Comparison of ENCODE assay signal across 9 cellular contexts in genomic region chr19:2041686-2042484, GRCh38. TPM values are rescaled to one million over a fixed set of nuclear protein-coding genes. Genes with fewer than 3 reads are reported as not detected.
DNase-seq lines count a peak whose midpoint lies in the region; ATAC-seq and TF ChIP-seq lines count a peak whose summit lies in the region.
"Had no signal": no experiment of that assay in that cellular context is flagged by ENCODE, and none has a peak within 500 bp of the region (broad histone marks: within the 10 kb centered on the region; RNA-seq: fewer than 3 reads in every experiment).

No MANE protein-coding gene starts in this region.

- H3K4me3 ChIP-seq in AG04449 (ENCODE audit: low read depth, low read length): peak overlapping the region; percentile 6; the same call in 1 of the 2 replicates
- peak overlapping the region; percentile 19 to 74 (median 54) for H3K4me3 ChIP-seq in dorsolateral prefrontal cortex
- H3K4me3 ChIP-seq in right lobe of liver: peak overlapping the region; percentile 14 to 54 (median 45)

- ATAC-seq in HG03354 (IDR thresholded peaks at IDR 0.05; ENCODE audit: poor library complexity, severe bottlenecking, unreplicated experiment) (peak; percentile 72), right lobe of liver (peak; percentile 83 to 91 (median 88))

- WGBS in right lobe of liver (ENCODE audit: insufficient coverage, low coverage, low lambda C conversion rate, missing lambda C conversion rate): 11% methylated on average over 5 of the region's 77 CpGs

- no peak for TF ChIP-seq CTCF in AG04449 (IDR thresholded peaks at IDR 0.05; ENCODE audit: insufficient read depth, low read length, missing control alignments)
- TF ChIP-seq CTCF in dorsolateral prefrontal cortex (IDR thresholded peaks at IDR 0.05 in 54 of 56, conservative IDR thresholded peaks at IDR 0.05 in 2 of 56; ENCODE audit: low read depth in 1 of 56, partially characterized antibody in 56 of 56): peak in 10 of 56 donors; percentile 5 to 32 (median 16)
- TF ChIP-seq CTCF in right lobe of liver (IDR thresholded peaks at IDR 0.05): no peak

- peak overlapping the region; percentile 79 for H3K27ac Mint-ChIP-seq in activated CD4-positive, alpha-beta memory T cell treated with anti-CD3 and anti-CD28 coated beads, Interleukin-2, amount 10 ng/mL, durations not matched to agents 7 days and 5 days

- H3K27me3 Mint-ChIP-seq in activated CD4-positive, alpha-beta memory T cell treated with anti-CD3 and anti-CD28 coated beads, Interleukin-2, amount 10 ng/mL, durations not matched to agents 7 days and 5 days: no peaks in the 10 kb centered on the region

- H3K4me1 Mint-ChIP-seq in activated CD4-positive, alpha-beta memory T cell treated with anti-CD3 and anti-CD28 coated beads, Interleukin-2, amount 10 ng/mL, durations not matched to agents 7 days and 5 days: peaks cover 34% of the 10 kb centered on the region

- H3K27ac ChIP-seq in dorsolateral prefrontal cortex (peak overlapping the region; percentile 61 to 98 (median 95)), right lobe of liver (peak overlapping the region; percentile 83 to 97 (median 93))

- H3K9me3 ChIP-seq in right lobe of liver: no peaks in the 10 kb centered on the region

- peaks cover 0 to 72% (median 32%) of the 10 kb centered on the region in 4 donors for H3K4me1 ChIP-seq in right lobe of liver

- POLR2A ChIA-PET in AG04449 (lab: Yijun Ruan, JAX): interaction anchor here (0.9 to 1.0 kb wide), 2 partner anchors 8 to 13 kb away, joined by 3 read pairs; no protein-coding TSS in a partner anchor
- POLR2A ChIA-PET in activated CD4-positive, alpha-beta memory T cell treated with anti-CD3 and anti-CD28 coated beads, Interleukin-2, amount 10 ng/mL, durations not matched to agents 7 days and 5 days (lab: Charles Lee): interaction anchor here (0.8 to 3.2 kb wide), 15 partner anchors 9 to 194 kb away, joined by 3 to 25 read pairs (median 6); partner anchors contain the start of genes AP3D1, MKNK2 and MOB3A

- H3K4me3 Mint-ChIP-seq in activated CD4-positive, alpha-beta memory T cell treated with anti-CD3 and anti-CD28 coated beads, Interleukin-2, amount 10 ng/mL, durations not matched to agents 7 days and 5 days: peak overlapping the region; percentile 58

- peaks cover 29% of the 10 kb centered on the region for H3K36me3 Mint-ChIP-seq in activated CD4-positive, alpha-beta memory T cell treated with anti-CD3 and anti-CD28 coated beads, Interleukin-2, amount 10 ng/mL, durations not matched to agents 7 days and 5 days (ENCODE audit: low read depth)

- no peaks in the 10 kb centered on the region for H3K27me3 ChIP-seq in dorsolateral prefrontal cortex
- no peaks in the 10 kb centered on the region for H3K27me3 ChIP-seq in right lobe of liver

- H3K9me3 Mint-ChIP-seq in activated CD4-positive, alpha-beta memory T cell treated with anti-CD3 and anti-CD28 coated beads, Interleukin-2, amount 10 ng/mL, durations not matched to agents 7 days and 5 days: no peaks in the 10 kb centered on the region

- TF ChIP-seq POLR2A in GM19099 (IDR thresholded peaks at IDR 0.05; ENCODE audit: extremely low read depth, insufficient read length, low read depth) (peak; percentile 71), right lobe of liver (IDR thresholded peaks at IDR 0.05) (peak; percentile 13)

- CTCF ChIA-PET in AG04449 (lab: Yijun Ruan, JAX): interaction anchor here (1.2 to 3.5 kb wide), 3 partner anchors 10 to 28 kb away, joined by 5 to 14 read pairs (median 11); partner anchors contain the start of gene MKNK2
- CTCF ChIA-PET in activated CD4-positive, alpha-beta memory T cell treated with anti-CD3 and anti-CD28 coated beads, Interleukin-2, amount 10 ng/mL, durations not matched to agents 7 days and 5 days (lab: Charles Lee): interaction anchor here (0.6 to 2.5 kb wide), 8 partner anchors 10 to 198 kb away, joined by 3 to 14 read pairs (median 4); partner anchors contain the start of gene MKNK2

- H3K36me3 ChIP-seq in right lobe of liver: peaks cover 0 to 83% (median 26%) of the 10 kb centered on the region in 4 donors

- intact Hi-C loops in dorsolateral prefrontal cortex (cut with DNase I): no loop called here
- intact Hi-C loops in right lobe of liver (cut with DNase I): no loop called here

- DNase-seq in AG04449 (ENCODE audit: low read depth, low spot score) (no peak), NCI-H524 treated with DMSO at 0.1 percent for 48 hours (lab: John Stamatoyannopoulos, UW) (peak; percentile 76), dorsolateral prefrontal cortex (peak; percentile 91 to 98 (median 96)), right lobe of liver (peak; percentile 99)
- peak; percentile 99 for DNase-seq in activated CD4-positive, alpha-beta memory T cell treated with anti-CD3 and anti-CD28 coated beads, Interleukin-2, amount 10 ng/mL, durations not matched to agents 7 days and 5 days
- peak; percentile 99 to 100 for DNase-seq in stimulated activated CD4-positive, alpha-beta T cell treated with anti-CD3 and anti-CD28 coated beads, Interleukin-4, amount 100 ng/mL, for 4 hours

RNA-seq across cellular contexts. Expression of gene MKNK2, which starts 9.2 kb away (rescaled TPM):
- total RNA-seq in activated CD4-positive, alpha-beta memory T cell treated with anti-CD3 and anti-CD28 coated beads, Interleukin-2, amount 10 ng/mL, durations not matched to agents 7 days and 5 days: 100 to 1,000 TPM; 239 to 253 TPM
- 100 to 1,000 TPM in 32 of 120 experiments, 10 to 100 TPM in 88; 40.9 to 364 (median 77.4) TPM for total RNA-seq in dorsolateral prefrontal cortex
- 100 to 1,000 TPM in 4 of 6 experiments, 10 to 100 TPM in 2; 80.5 to 218 (median 117) TPM for total RNA-seq in right lobe of liver

RNA-seq across cellular contexts. Expression of gene BTBD2, which starts 26.4 kb away (rescaled TPM):
- 10 to 100 TPM; 55.4 to 57.1 TPM for total RNA-seq in activated CD4-positive, alpha-beta memory T cell treated with anti-CD3 and anti-CD28 coated beads, Interleukin-2, amount 10 ng/mL, durations not matched to agents 7 days and 5 days
- total RNA-seq in dorsolateral prefrontal cortex: 100 to 1,000 TPM in 118 of 120 experiments, 10 to 100 TPM in 2; 79.8 to 247 (median 161) TPM
- 10 to 100 TPM; 22.2 to 42.6 (median 29.2) TPM for total RNA-seq in right lobe of liver

RNA-seq across cellular contexts. Expression of gene MOB3A, which starts 54.2 kb away (rescaled TPM):
- total RNA-seq in activated CD4-positive, alpha-beta memory T cell treated with anti-CD3 and anti-CD28 coated beads, Interleukin-2, amount 10 ng/mL, durations not matched to agents 7 days and 5 days: 100 to 1,000 TPM; 242 to 251 TPM
- total RNA-seq in dorsolateral prefrontal cortex (10 to 100 TPM; 15.7 to 49.6 (median 26.9) TPM), right lobe of liver (10 to 100 TPM in 4 of 6 experiments, 1 to 10 TPM in 2; 8.3 to 13.8 (median 10.8) TPM)

RNA-seq across cellular contexts. Expression of gene IZUMO4, which starts 54.8 kb away (rescaled TPM):
- 10 to 100 TPM; 10.3 to 10.5 TPM for total RNA-seq in activated CD4-positive, alpha-beta memory T cell treated with anti-CD3 and anti-CD28 coated beads, Interleukin-2, amount 10 ng/mL, durations not matched to agents 7 days and 5 days
- total RNA-seq in dorsolateral prefrontal cortex (10 to 100 TPM in 119 of 120 experiments, 1 to 10 TPM in 1; 8.6 to 54.6 (median 25.5) TPM), right lobe of liver (1 to 10 TPM in 5 of 6 experiments, not detected in 1; 1.2 to 6.9 (median 4.2) TPM)
- total RNA-seq: Daoy had no signal

Comparison
In these comparisons a context has a peak if more than half of its experiments do, and no peak if none do; other contexts are left out.
1. RNA of gene MOB3A, which starts 54.2 kb away (total RNA-seq): 242 to 251 TPM in activated CD4-positive, alpha-beta memory T cell treated with anti-CD3 and anti-CD28 coated beads, Interleukin-2, amount 10 ng/mL, durations not matched to agents 7 days and 5 days; 15.7 to 49.6 TPM in dorsolateral prefrontal cortex and 8.3 to 13.8 TPM in right lobe of liver; every median in the first group is over 4 times any median in the second.
2. Peak in every context shown above with its lines, with median percentiles within 50 percentile points of each other: H3K4me3 ChIP-seq.